Comparison of ENCODE assay signal across 18 cellular contexts in genomic region chr11:47001666-47002285, GRCh38.
DNase-seq lines count a peak whose midpoint lies in the region; ATAC-seq, FAIRE-seq and TF ChIP-seq lines count a peak whose summit lies in the region.
"Had no signal": no experiment of that assay in that cellular context is flagged by ENCODE, and none has a peak within 500 bp of the region (broad histone marks: within the 10 kb centered on the region; RNA-seq: fewer than 3 reads in every experiment).

No MANE protein-coding gene starts in this region.

- no TSS peak for BruUV-seq in GM12878 (replicated peaks; lab: Mats Ljungman, UMichigan)

- TF ChIP-seq POLR2A in GM12878 (IDR thresholded peaks at IDR 0.05; ENCODE audit: low read depth, low read length): no peak

- H3K79me2 ChIP-seq in GM12878 (ENCODE audit: control insufficient read depth, insufficient read depth, low read length): no peaks in the 10 kb centered on the region

- no peak overlapping the region for H2AFZ ChIP-seq in GM12878 (ENCODE audit: control insufficient read depth, low read depth, low read length)

- CTCF ChIA-PET in GM12878 (lab: Yijun Ruan, JAX): interaction anchor here (0.8 kb wide), 2 partner anchors 17 to 151 kb away, joined by 3 to 4 read pairs; no protein-coding TSS in a partner anchor

- SMC1A ChIA-PET in GM12878 (lab: Charles Lee; ENCODE audit: uncharacterized antibody, unreplicated experiment): interaction anchor here (0.8 to 3.0 kb wide), 6 partner anchors 11 to 21 kb away, joined by 3 to 7 read pairs (median 5); no protein-coding TSS in a partner anchor

- peak; percentile 13 for DNase-seq in NCI-H82 (lab: John Stamatoyannopoulos, UW)
- no peak for DNase-seq in NCI-H82 treated with DMSO at 0.1 percent for 48 hours (lab: John Stamatoyannopoulos, UW; ENCODE audit: unreplicated experiment)
- peak; percentile 68 for DNase-seq in NCI-H69 (lab: John Stamatoyannopoulos, UW)
- DNase-seq in GM12878 (ENCODE audit: low read depth, low spot score): no peak
- DNase-seq in stimulated activated naive CD8-positive, alpha-beta T cell treated with anti-CD3 and anti-CD28 coated beads, Interleukin-15, Interleukin-2, amounts not matched to agents 100 U/mL and 50 U/mL, for 24 hours: no peak
- no peak for DNase-seq in medulla oblongata (ENCODE audit: extremely low spot score)
- no peak for DNase-seq in small intestine
- DNase-seq: activated effector memory CD4-positive, alpha-beta T cell treated with anti-CD3 and anti-CD28 coated beads, Interleukin-2, amount 50 U/mL, for 16 hours; kidney glomerular epithelial cell; NCI-H526 treated with DMSO at 0.1 percent for 48 hours; right cardiac atrium; Right ventricle myocardium superior; stimulated activated CD4-positive, alpha-beta T cell treated with anti-CD3 and anti-CD28 coated beads, Interleukin-4, amount 100 ng/mL, for 24 hours; uterus had no signal

- no peak for TF ChIP-seq EP300 in GM12878 (IDR thresholded peaks at IDR 0.05; ENCODE audit: borderline replicate concordance in 1 of 2, control insufficient read depth in 1 of 2, low read depth in 2 of 2, low read length in 2 of 2)

- intact Hi-C loops in GM12878 (cut with micrococcal nuclease; ENCODE audit: unreplicated experiment): no loop called here

- no peak for FAIRE-seq in GM12878 (lab: Jason Lieb, UNC)
- FAIRE-seq in small intestine (lab: Jason Lieb, UNC): no peak
- FAIRE-seq: bronchial epithelial cell had no signal

- H3K9me3 ChIP-seq in GM12878 (replicated peaks; ENCODE audit: control insufficient read depth, insufficient read depth, low read length) (no peaks in the 10 kb centered on the region), small intestine (ENCODE audit: control insufficient read depth, low read depth) (no peaks in the 10 kb centered on the region)
- H3K9me3 ChIP-seq: uterus had no signal

- no peaks in the 10 kb centered on the region for H3K36me3 ChIP-seq in GM12878 (ENCODE audit: control insufficient read depth in 2 of 2, insufficient read depth in 2 of 2, low read length in 1 of 2)
- no peaks in the 10 kb centered on the region for H3K36me3 ChIP-seq in small intestine (ENCODE audit: control insufficient read depth in 2 of 2, insufficient read depth in 2 of 2, low read length in 2 of 2)
- H3K36me3 ChIP-seq: uterus had no signal

- no peak for TF ChIP-seq RAD21 in GM12878 (IDR thresholded peaks at IDR 0.05; ENCODE audit: insufficient read depth, low read depth, low read length)

- H3K4me1 ChIP-seq in GM12878 (ENCODE audit: control insufficient read depth, insufficient read depth, low read length) (peaks cover 32% of the 10 kb centered on the region), small intestine (ENCODE audit: control insufficient read depth in 2 of 2, insufficient read depth in 1 of 2, low read depth in 1 of 2, low read length in 1 of 2) (peaks cover 0 to 11% of the 10 kb centered on the region in 2 donors)

- H3K4me3 ChIP-seq in GM12878 (no peak overlapping the region), small intestine (ENCODE audit: low read depth in 1 of 2, low read length in 2 of 2) (no peak overlapping the region)
- H3K4me3 ChIP-seq: uterus had no signal

- ATAC-seq in GM12878: no peak
- peak; percentile 25 for ATAC-seq in stimulated activated naive CD8-positive, alpha-beta T cell treated with anti-CD3 and anti-CD28 coated beads, Interleukin-15, Interleukin-2, amounts not matched to agents 100 U/mL and 50 U/mL, for 24 hours
- ATAC-seq in activated CD4-positive, CD25-positive, alpha-beta regulatory T cell treated with anti-CD3 and anti-CD28 coated beads, Interleukin-2, amount 50 U/mL, for 24 hours: no peak
- ATAC-seq: right cardiac atrium; stimulated activated memory B cell treated with anti-CD40 and anti-IgM and Interleukin-4, amounts not matched to agents 10 μg/mL and 1 μg/mL and 100 μg/mL, for 72 hours had no signal

- H4K20me1 ChIP-seq in GM12878 (ENCODE audit: control insufficient read depth, insufficient read depth): no peaks in the 10 kb centered on the region

- RAD21 ChIA-PET in GM12878 (lab: Charles Lee; ENCODE audit: unreplicated experiment): interaction anchor here (0.9 to 1.2 kb wide), 3 partner anchors 21 to 151 kb away, joined by 3 to 4 read pairs (median 3); no protein-coding TSS in a partner anchor

- WGBS in GM12878 (ENCODE audit: insufficient coverage, insufficient replicate concordance, low lambda C conversion rate, missing lambda C conversion rate): 98% methylated on average over 3 of the region's 3 CpGs
- 66 to 74% (median 71%) methylated on average over 3 of the region's 3 CpGs for WGBS in small intestine, 3 donors

- H3K4me2 ChIP-seq in GM12878 (ENCODE audit: control insufficient read depth, insufficient read depth): no peak overlapping the region
- H3K4me2 ChIP-seq: KMS-11 had no signal

- no peak for TF ChIP-seq CTCF in GM12878 (IDR thresholded peaks at IDR 0.05 in 2 of 3, conservative IDR thresholded peaks at IDR 0.05 in 1 of 3; ENCODE audit: control insufficient read depth in 2 of 3, extremely low read depth in 1 of 3, insufficient read depth in 1 of 3, low read depth in 3 of 3, low read length in 3 of 3)

- POLR2A ChIA-PET in GM12878 (lab: Charles Lee): interaction anchor here (0.5 to 0.6 kb wide), 4 partner anchors 17 to 365 kb away, joined by 3 to 10 read pairs (median 5); no protein-coding TSS in a partner anchor

- no peak overlapping the region for H3K27ac ChIP-seq in GM12878 (ENCODE audit: control insufficient read depth, insufficient read depth)
- no peak overlapping the region for H3K27ac ChIP-seq in small intestine (ENCODE audit: low read depth in 1 of 2, low read length in 1 of 2)
- H3K27ac ChIP-seq: KMS-11 had no signal

- H3K27me3 ChIP-seq in GM12878 (replicated peaks in 1 of 2; ENCODE audit: control insufficient read depth in 2 of 2, insufficient read depth in 2 of 2, low read length in 1 of 2) (no peaks in the 10 kb centered on the region), small intestine (ENCODE audit: control insufficient read depth in 2 of 2, insufficient read depth in 2 of 2, low read length in 2 of 2) (no peaks in the 10 kb centered on the region)
- H3K27me3 ChIP-seq: uterus had no signal

- in situ Hi-C loops in GM12878 (cut with MboI): no loop called here

- H3K9ac ChIP-seq in GM12878 (ENCODE audit: control insufficient read depth, insufficient read depth, low read length): no peak overlapping the region
- H3K9ac ChIP-seq: KMS-11 had no signal

TF ChIP-seq in GM12878, 131 proteins besides CTCF, POLR2A, EP300 and RAD21:
- TF ChIP-seq, protein P1, sequence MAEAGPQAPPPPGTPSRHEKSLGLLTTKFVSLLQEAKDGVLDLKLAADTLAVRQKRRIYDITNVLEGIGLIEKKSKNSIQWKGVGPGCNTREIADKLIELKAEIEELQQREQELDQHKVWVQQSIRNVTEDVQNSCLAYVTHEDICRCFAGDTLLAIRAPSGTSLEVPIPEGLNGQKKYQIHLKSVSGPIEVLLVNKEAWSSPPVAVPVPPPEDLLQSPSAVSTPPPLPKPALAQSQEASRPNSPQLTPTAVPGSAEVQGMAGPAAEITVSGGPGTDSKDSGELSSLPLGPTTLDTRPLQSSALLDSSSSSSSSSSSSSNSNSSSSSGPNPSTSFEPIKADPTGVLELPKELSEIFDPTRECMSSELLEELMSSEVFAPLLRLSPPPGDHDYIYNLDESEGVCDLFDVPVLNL (IDR thresholded peaks at IDR 0.05; ENCODE audit: low read depth, low read length): 0 out of 2 replicates have a peak, but pooled peaks have one; percentile 8
- no peak for TF ChIP-seq PML (IDR thresholded peaks at IDR 0.05; ENCODE audit: low read length)

Comparison
In these comparisons a context has a peak if more than half of its experiments do, and no peak if none do; other contexts are left out.
1. DNase-seq: peak in NCI-H82 (single experiment) and NCI-H69 (single experiment); none in NCI-H82 treated with DMSO at 0.1 percent for 48 hours (single experiment), GM12878 (single experiment), stimulated activated naive CD8-positive, alpha-beta T cell treated with anti-CD3 and anti-CD28 coated beads, Interleukin-15, Interleukin-2, amounts not matched to agents 100 U/mL and 50 U/mL, for 24 hours (single experiment), medulla oblongata (single experiment) and small intestine (single experiment).